In genomic region chr7:54622696-54623309, GRCh38 we compare ENCODE assay signal across 1 cellular context.
TF ChIP-seq lines count a peak whose summit lies in the region.

No MANE protein-coding gene starts in this region.

TF ChIP-seq in GM23338, 12 proteins besides CTCF, POLR2A, EP300 and RAD21 (continued from another document):
- TF ChIP-seq ZNF462 (CRISPR knock-in tag; IDR thresholded peaks at IDR 0.05): no peak
- no peak for TF ChIP-seq EZH2phosphoT487 (IDR thresholded peaks at IDR 0.05; ENCODE audit: unreplicated experiment)
- no peak for TF ChIP-seq ETS1 (IDR thresholded peaks at IDR 0.05)
